ENCODE assay signal across 7 cellular contexts in genomic region chr4:40055873-40056721, GRCh38. TPM values are rescaled to one million over a fixed set of nuclear protein-coding genes. Genes with fewer than 3 reads are reported as not detected.
DNase-seq lines count a peak whose midpoint lies in the region; ATAC-seq, FAIRE-seq and TF ChIP-seq lines count a peak whose summit lies in the region.

No MANE protein-coding gene starts in this region.

- H3K36me3 ChIP-seq in H1 (ENCODE audit: control insufficient read depth in 2 of 4, insufficient read depth in 4 of 4, low read length in 3 of 4) = peaks cover 0 to 3% (median 0%) of the 10 kb centered on the region in 4 experiments; a peak in 3 of 8 replicates
- no peaks in the 10 kb centered on the region for H3K36me3 ChIP-seq in mesendoderm (ENCODE audit: control insufficient read depth, insufficient read depth, low read length)

- peaks cover 0 to 36% of the 10 kb centered on the region in 2 experiments; a peak in 3 of 4 replicates for H3K79me2 ChIP-seq in H1 (ENCODE audit: control insufficient read depth in 1 of 2, insufficient read depth in 2 of 2, low read length in 2 of 2)
- H3K79me2 ChIP-seq in mesendoderm (ENCODE audit: control insufficient read depth, insufficient read depth, low read length) = peaks cover 21% of the 10 kb centered on the region

- H4K91ac ChIP-seq in H1 (replicated peaks; ENCODE audit: insufficient read length, low read length) = peak overlapping the region; percentile 95

- H2BK5ac ChIP-seq in H1 (ENCODE audit: low read depth, low read length) = peak overlapping the region; percentile 94
- H2BK5ac ChIP-seq in mesendoderm (ENCODE audit: low read length) = peak overlapping the region; percentile 79

- TF ChIP-seq POLR2A in GM12892 (IDR thresholded peaks at IDR 0.05; ENCODE audit: low read depth, low read length) (peak; percentile 66; the same call in 1 of the 2 replicates), H1 (IDR thresholded peaks at IDR 0.05; ENCODE audit: control extremely low read depth in 1 of 2, low read depth in 2 of 2, low read length in 2 of 2) (peak; percentile 69 to 89; a peak in 2 of 3 replicates)

- no peak overlapping the region for H3K4ac ChIP-seq in H1 (replicated peaks; ENCODE audit: insufficient read length, low read depth, low read length)
- peak overlapping the region; percentile 74 for H3K4ac ChIP-seq in mesendoderm (ENCODE audit: low read depth, low read length)

- H2BK15ac ChIP-seq in H1 (ENCODE audit: low read length) = 0 out of 2 replicates have a peak overlapping the region, but pooled peaks have one; percentile 5
- H2BK15ac ChIP-seq in mesendoderm (replicated peaks; ENCODE audit: low read depth) = no peak overlapping the region

- H3K9me3 ChIP-seq in H1 (ENCODE audit: insufficient read depth in 2 of 2, low read depth in 1 of 2, low read length in 1 of 2) = no peaks in the 10 kb centered on the region

- TF ChIP-seq EP300 in H1 (IDR thresholded peaks at IDR 0.05; ENCODE audit: borderline replicate concordance in 1 of 2, low read depth in 2 of 2, low read length in 2 of 2) = no peak; a peak in 1 of 3 replicates

- H3K4me1 ChIP-seq in H1 (replicated peaks in 1 of 4; ENCODE audit: control insufficient read depth in 3 of 4, insufficient read depth in 4 of 4, low read length in 3 of 4) (peaks cover 0 to 12% (median 3%) of the 10 kb centered on the region in 4 experiments; a peak in 3 of 7 replicates), mesendoderm (ENCODE audit: control insufficient read depth, low read depth, low read length) (no peaks in the 10 kb centered on the region)

- peak; percentile 68 for FAIRE-seq in GM12892 (lab: Jason Lieb, UNC)
- FAIRE-seq in H1 (lab: Jason Lieb, UNC) = no peak

- peak overlapping the region; percentile 96 for H3K18ac ChIP-seq in H1 (ENCODE audit: extremely low read depth, low read length)
- H3K18ac ChIP-seq in mesendoderm (ENCODE audit: low read length) = peak overlapping the region; percentile 86

- H3K27ac ChIP-seq in H1 (ENCODE audit: low read depth, low read length) (peak overlapping the region; percentile 91), mesendoderm (ENCODE audit: low read depth, low read length) (peak overlapping the region; percentile 97)

- H3K9ac ChIP-seq in H1 (replicated peaks in 1 of 4; ENCODE audit: extremely low read depth in 1 of 4, low read depth in 3 of 4, low read length in 3 of 4) = peak overlapping the region; percentile 87 to 92 (median 91)
- H3K9ac ChIP-seq in mesendoderm (ENCODE audit: low read length) = peak overlapping the region; percentile 93

- H2BK12ac ChIP-seq in H1 (ENCODE audit: low read depth, low read length) = no peak overlapping the region; the same call in 1 of the 2 replicates

- peak overlapping the region; percentile 99 for H4K8ac ChIP-seq in H1 (ENCODE audit: extremely low read depth, insufficient read depth, low read length)
- H4K8ac ChIP-seq in mesendoderm (ENCODE audit: low read depth, low read length) = peak overlapping the region; percentile 83

- POLR2A ChIA-PET in H1 (lab: Charles Lee; ENCODE audit: partially characterized antibody) = interaction anchor here (0.5 to 2.6 kb wide), 43 partner anchors 8 to 695 kb away, joined by 3 to 29 read pairs (median 4); partner anchors contain the start of genes LIAS, NSUN7, PDS5A and RPL9

- no peak for TF ChIP-seq RAD21 in H1 (IDR thresholded peaks at IDR 0.05 in 1 of 2, conservative IDR thresholded peaks at IDR 0.05 in 1 of 2; ENCODE audit: low read depth in 2 of 2, low read length in 2 of 2)

- CTCF ChIA-PET in H1 (lab: Charles Lee; ENCODE audit: partially characterized antibody) = interaction anchor here (0.6 to 1.3 kb wide), 8 partner anchors 12 to 1103 kb away, joined by 3 to 4 read pairs (median 3); partner anchors contain the start of gene PDS5A

- peak overlapping the region; percentile 72 for H2AFZ ChIP-seq in H1 (ENCODE audit: low read length)

- peak overlapping the region; percentile 64 to 80 (median 76) for H3K4me3 ChIP-seq in H1 (ENCODE audit: extremely low read depth in 1 of 4, insufficient read depth in 2 of 4, low read depth in 3 of 4, low read length in 4 of 4)
- peak overlapping the region; percentile 42 for H3K4me3 ChIP-seq in mesendoderm (ENCODE audit: low read length)

- DNase-seq in GM12892 (ENCODE audit: insufficient read length) (peak; percentile 47), NCI-H774 (lab: John Stamatoyannopoulos, UW) (peak; percentile 42), H1 (ENCODE audit: low read depth in 1 of 2, low spot score in 2 of 2) (peak in 1 of 2 experiments; percentile 82), mesendoderm (peak; percentile 87)
- peak; percentile 37 to 49 (median 40) for DNase-seq in activated CD8-positive, alpha-beta memory T cell treated with anti-CD3 and anti-CD28 coated beads for 48 hours (ENCODE audit: low read depth in 2 of 3, low spot score in 2 of 3)
- peak; percentile 8 to 25 for DNase-seq in stimulated activated CD8-positive, alpha-beta memory T cell treated with anti-CD3 and anti-CD28 coated beads, Interleukin-15, amount 100 ng/mL, for 4 hours (ENCODE audit: low read depth in 2 of 2)

- H3K79me1 ChIP-seq in H1 (ENCODE audit: low read depth, low read length) (0 out of 2 replicates have a peak, but pooled peaks cover 2% of the 10 kb centered on the region), mesendoderm (ENCODE audit: low read length) (peaks cover 5% of the 10 kb centered on the region)

- peaks cover 6% of the 10 kb centered on the region for H3K23me2 ChIP-seq in H1 (ENCODE audit: low read depth, low read length)

- TF ChIP-seq CTCF in H1 (IDR thresholded peaks at IDR 0.05; ENCODE audit: control extremely low read depth in 1 of 3, insufficient read depth in 1 of 3, low read depth in 1 of 3, low read length in 3 of 3) = no peak

- ATAC-seq in HG02973 (IDR thresholded peaks at IDR 0.05; ENCODE audit: unreplicated experiment) = peak; percentile 6

- H2BK20ac ChIP-seq in H1 (ENCODE audit: low read length) = no peak overlapping the region

- H2AK5ac ChIP-seq in H1 (ENCODE audit: low read depth, low read length) = no peak overlapping the region
- H2AK5ac ChIP-seq in mesendoderm (ENCODE audit: low read length) = no peak overlapping the region

- peak overlapping the region; percentile 98 for H4K5ac ChIP-seq in H1 (ENCODE audit: insufficient read length, low read depth, low read length)
- H4K5ac ChIP-seq in mesendoderm (ENCODE audit: low read length) = no peak overlapping the region

- no peaks in the 10 kb centered on the region for H4K20me1 ChIP-seq in H1 (replicated peaks in 1 of 2; ENCODE audit: control insufficient read depth in 1 of 2, insufficient read depth in 2 of 2, low read length in 2 of 2)

- H3K27me3 ChIP-seq in H1 (replicated peaks in 1 of 4; ENCODE audit: control insufficient read depth in 3 of 4, extremely low read depth in 1 of 4, insufficient read depth in 3 of 4, low read length in 3 of 4) (no peaks in the 10 kb centered on the region), mesendoderm (ENCODE audit: insufficient read depth, low read length, poor library complexity) (no peaks in the 10 kb centered on the region)

- H3K56ac ChIP-seq in H1 (replicated peaks; ENCODE audit: insufficient read length, low read depth, low read length) = peak overlapping the region; percentile 65
- H3K56ac ChIP-seq in mesendoderm (ENCODE audit: low read length) = peak overlapping the region; percentile 93

- WGBS in H1 (ENCODE audit: extremely low coverage in 1 of 2, insufficient coverage in 1 of 2, insufficient read length in 1 of 2, insufficient replicate concordance in 2 of 2, low coverage in 1 of 2, low lambda C conversion rate in 2 of 2, missing lambda C conversion rate in 1 of 2), 2 experiments = 2% methylated on average over 47 of the region's 85 CpGs; no CpG with 5 or more reads in 1 of the 2 experiments
- WGBS in mesendoderm (ENCODE audit: extremely low coverage, insufficient coverage, low lambda C conversion rate) = no CpG with 5 or more reads among the region's 85 CpGs

- H3K4me2 ChIP-seq in H1 (ENCODE audit: insufficient read depth in 1 of 2, low read depth in 2 of 2, low read length in 2 of 2) (peak overlapping the region; percentile 63 to 88), mesendoderm (ENCODE audit: low read length) (peak overlapping the region; percentile 52)

- no peak overlapping the region for H3K14ac ChIP-seq in H1 (ENCODE audit: insufficient read length)

- H2BK120ac ChIP-seq in H1 (replicated peaks; ENCODE audit: low read depth, low read length) = peak overlapping the region; percentile 19
- peak overlapping the region; percentile 46 for H2BK120ac ChIP-seq in mesendoderm (ENCODE audit: low read depth, low read length)

- H3K23ac ChIP-seq in H1 (ENCODE audit: insufficient read length) (no peak overlapping the region), mesendoderm (ENCODE audit: low read length) (no peak overlapping the region)

TF ChIP-seq in H1, 55 proteins besides CTCF, POLR2A, EP300 and RAD21 (continues in another document):
- TF ChIP-seq TBP (IDR thresholded peaks at IDR 0.05; ENCODE audit: low read depth, low read length) = peak; percentile 60; the same call in 1 of the 2 replicates
- TF ChIP-seq SIX5 (IDR thresholded peaks at IDR 0.05; ENCODE audit: low read depth, low read length) = no peak
- TF ChIP-seq CHD1 (IDR thresholded peaks at IDR 0.05; ENCODE audit: low read depth, low read length) = no peak
- no peak for TF ChIP-seq JUND (IDR thresholded peaks at IDR 0.05; ENCODE audit: low read length)
- TF ChIP-seq RBBP5 (IDR thresholded peaks at IDR 0.05; ENCODE audit: borderline replicate concordance, low read depth, low read length) = peak; percentile 76; the same call in 1 of the 2 replicates
- no peak for TF ChIP-seq SRF (IDR thresholded peaks at IDR 0.05; ENCODE audit: low read depth, low read length)
- TF ChIP-seq HDAC2 (IDR thresholded peaks at IDR 0.05; ENCODE audit: borderline replicate concordance in 1 of 2, low read depth in 2 of 2, low read length in 2 of 2) = peak in 1 of 2 experiments; percentile 61; a peak in 2 of 4 replicates
- no peak for TF ChIP-seq SAP30 (IDR thresholded peaks at IDR 0.05; ENCODE audit: insufficient read depth, insufficient replicate concordance, low read length)
- no peak for TF ChIP-seq ZNF274 (IDR thresholded peaks at IDR 0.05; ENCODE audit: borderline replicate concordance, extremely low read depth, low read length)
- no peak for TF ChIP-seq SIRT6 (IDR thresholded peaks at IDR 0.05; ENCODE audit: low read length)
- TF ChIP-seq KDM4A (IDR thresholded peaks at IDR 0.05; ENCODE audit: low read depth, low read length, severe bottlenecking) = peak; percentile 56

RNA-seq across cellular contexts. Expression of gene N4BP2, which starts 0.6 kb away (rescaled TPM):
- polyA plus RNA-seq in GM12892 (2012; ENCODE audit: missing spikeins) = 9.3 TPM
- 43.1 and 44.7 TPM in 2 replicates for total RNA-seq in H1 (2021; fragmentation: NEBNext Ultra II Directional; extraction: Animal tissue kit (Norgen Biotek cat#: 25700))
- polyA plus RNA-seq in H1 (2011; rRNA removed) = 3.3 and 4.4 TPM in 2 replicates
- polyA plus RNA-seq in H1 (2011; cell fraction: cytosol; rRNA removed) = 6.8 TPM
- 6.3 TPM for polyA plus RNA-seq in H1 (2011; cell fraction: nucleus; rRNA removed)
- 5.5 to 13.8 TPM (median 8.4 TPM) in 4 replicates for polyA plus RNA-seq in H1 (2012, experiment 1 of 2)
- 0.75 TPM for polyA plus RNA-seq in H1 (2012, experiment 2 of 2)
- polyA plus RNA-seq in H1 (2013, experiment 1 of 2) = 20.8 TPM
- 18.9 TPM for polyA plus RNA-seq in H1 (2013, experiment 2 of 2)
- 25.9 and 38.4 TPM in 2 replicates for polyA minus RNA-seq in H1 (2011; rRNA and poly(A)+ RNA removed)
- 19.3 TPM for polyA minus RNA-seq in H1 (2011; cell fraction: cytosol; rRNA and poly(A)+ RNA removed)
- 64.5 TPM for polyA minus RNA-seq in H1 (2011; cell fraction: nucleus; rRNA and poly(A)+ RNA removed)
- polyA plus RNA-seq in mesendoderm (2013, experiment 1 of 2) = 23.9 TPM
- 23.1 TPM for polyA plus RNA-seq in mesendoderm (2013, experiment 2 of 2)
